In genomic region chr5:1111727-1112289, GRCh38 we compare ENCODE assay signal across 2 cellular contexts.
TF ChIP-seq lines count a peak whose summit lies in the region.

SLC12A7 (minus strand) TSS chr5:1112063; CDS start chr5:1111991, 72 bp downstream.

TF ChIP-seq in A549, 52 proteins besides CTCF, POLR2A, EP300 and RAD21 (continued from another document and continues in another):
- TF ChIP-seq JUN (IDR thresholded peaks at IDR 0.05) (peak in 1 of 2 experiments; percentile 74; a peak in 3 of 5 replicates), REST (IDR thresholded peaks at IDR 0.05) (no peak), CHD2 (IDR thresholded peaks at IDR 0.05; ENCODE audit: low read length, partially characterized antibody) (no peak), RARB (CRISPR knock-in tag; IDR thresholded peaks at IDR 0.05) (no peak), CEBPB (IDR thresholded peaks at IDR 0.05) (no peak), KDM5A (IDR thresholded peaks at IDR 0.05) (no peak), PHF8 (IDR thresholded peaks at IDR 0.05; ENCODE audit: borderline replicate concordance, low read depth) (peak; percentile 80; the same call in 1 of the 2 replicates), NPAS2 (CRISPR knock-in tag; IDR thresholded peaks at IDR 0.05; ENCODE audit: borderline replicate concordance) (peak; percentile 56; the same call in 1 of the 2 replicates), BCL3 (IDR thresholded peaks at IDR 0.05) (peak; percentile 75; the same call in 1 of the 3 replicates), JUNB (IDR thresholded peaks at IDR 0.05) (no peak), RCOR1 (IDR thresholded peaks at IDR 0.05; ENCODE audit: low read depth, low read length) (no peak), HOXB13 (CRISPR knock-in tag; IDR thresholded peaks at IDR 0.05; ENCODE audit: low read depth) (no peak), FOSL2 (IDR thresholded peaks at IDR 0.05) (no peak), FOSL2 (CRISPR knock-in tag; IDR thresholded peaks at IDR 0.05) (no peak), HOXB5 (CRISPR knock-in tag; IDR thresholded peaks at IDR 0.05) (no peak), HDAC2 (IDR thresholded peaks at IDR 0.05) (no peak), FOSB (CRISPR knock-in tag; IDR thresholded peaks at IDR 0.05) (no peak), E2F6 (IDR thresholded peaks at IDR 0.05; ENCODE audit: borderline replicate concordance, low read depth) (no peak), RFX5 (IDR thresholded peaks at IDR 0.05) (no peak), ELK1 (IDR thresholded peaks at IDR 0.05; ENCODE audit: low read depth, low read length) (no peak), MAZ (IDR thresholded peaks at IDR 0.05; ENCODE audit: borderline replicate concordance, low read depth, low read length) (no peak), MYC (IDR thresholded peaks at IDR 0.05; ENCODE audit: borderline replicate concordance, low read length) (no peak), CHD4 (IDR thresholded peaks at IDR 0.05; ENCODE audit: borderline replicate concordance) (no peak), CBX8 (IDR thresholded peaks at IDR 0.05) (no peak), HMGXB4 (CRISPR knock-in tag; IDR thresholded peaks at IDR 0.05; ENCODE audit: borderline replicate concordance) (no peak), NR3C1 (IDR thresholded peaks at IDR 0.05) (no peak), KDM1A (IDR thresholded peaks at IDR 0.05; ENCODE audit: low read depth) (no peak), GATA3 (IDR thresholded peaks at IDR 0.05; ENCODE audit: borderline replicate concordance) (no peak), CBX2 (IDR thresholded peaks at IDR 0.05; ENCODE audit: borderline replicate concordance, low read depth) (no peak), HEYL (CRISPR knock-in tag; IDR thresholded peaks at IDR 0.05) (no peak), ZFP36 (IDR thresholded peaks at IDR 0.05; ENCODE audit: borderline replicate concordance, partially characterized antibody) (no peak)

TF ChIP-seq in GM12878, 131 proteins besides CTCF, POLR2A, EP300 and RAD21 (continued from another document):
- peak; percentile 78 for TF ChIP-seq GATAD2B (conservative IDR thresholded peaks at IDR 0.05; ENCODE audit: low read depth)
- TF ChIP-seq USF2 (IDR thresholded peaks at IDR 0.05; ENCODE audit: borderline replicate concordance, low read depth, low read length): peak; percentile 61
- TF ChIP-seq YBX1 (IDR thresholded peaks at IDR 0.05): no peak
- TF ChIP-seq EED (IDR thresholded peaks at IDR 0.05; ENCODE audit: low read depth): no peak
- TF ChIP-seq SMC3 (IDR thresholded peaks at IDR 0.05; ENCODE audit: borderline replicate concordance, low read length): no peak
- TF ChIP-seq CUX1 (IDR thresholded peaks at IDR 0.05; ENCODE audit: insufficient replicate concordance, low read depth, low read length): no peak
- no peak for TF ChIP-seq ZZZ3 (IDR thresholded peaks at IDR 0.05; ENCODE audit: control insufficient read depth, insufficient read length, low read depth)
- TF ChIP-seq BACH1 (IDR thresholded peaks at IDR 0.05; ENCODE audit: borderline replicate concordance): peak; percentile 61
- peak; percentile 63; the same call in 1 of the 2 replicates for TF ChIP-seq RB1 (IDR thresholded peaks at IDR 0.05; ENCODE audit: borderline replicate concordance)
- TF ChIP-seq ATF3 (IDR thresholded peaks at IDR 0.05; ENCODE audit: borderline replicate concordance, extremely low read depth, low read depth, low read length): peak; percentile 42; the same call in 1 of the 2 replicates
- TF ChIP-seq CEBPZ (IDR thresholded peaks at IDR 0.05; ENCODE audit: low read depth, low read length): no peak
- no peak for TF ChIP-seq POLR2AphosphoS5 (IDR thresholded peaks at IDR 0.05; ENCODE audit: low read length)
- TF ChIP-seq TCF7 (IDR thresholded peaks at IDR 0.05; ENCODE audit: borderline replicate concordance): no peak
- TF ChIP-seq KAT2A (conservative IDR thresholded peaks at IDR 0.05; ENCODE audit: control insufficient read depth, low read depth, low read length): no peak
- TF ChIP-seq SRF (IDR thresholded peaks at IDR 0.05; ENCODE audit: low read depth in 2 of 2, low read length in 2 of 2): no peak
- peak; percentile 76 for TF ChIP-seq NKRF (conservative IDR thresholded peaks at IDR 0.05)
- peak; percentile 35 for TF ChIP-seq RELA (IDR thresholded peaks at IDR 0.05; ENCODE audit: borderline replicate concordance, partially characterized antibody)
- TF ChIP-seq ATF2 (IDR thresholded peaks at IDR 0.05; ENCODE audit: low read length): no peak
- TF ChIP-seq USF1 (IDR thresholded peaks at IDR 0.05; ENCODE audit: borderline replicate concordance, extremely low read length, insufficient read depth, low read depth, low read length): peak; percentile 84
- no peak for TF ChIP-seq FOXM1 (IDR thresholded peaks at IDR 0.05; ENCODE audit: low read depth, low read length)
- no peak for TF ChIP-seq YY1 (IDR thresholded peaks at IDR 0.05; ENCODE audit: low read depth, low read length)
- peak; percentile 32; the same call in 1 of the 2 replicates for TF ChIP-seq POLR2AphosphoS2 (IDR thresholded peaks at IDR 0.05; ENCODE audit: low read depth, low read length)
- TF ChIP-seq PRDM15 (CRISPR knock-in tag; IDR thresholded peaks at IDR 0.05): no peak
- no peak for TF ChIP-seq STAT3 (IDR thresholded peaks at IDR 0.05; ENCODE audit: low read depth, low read length)
- peak; percentile 64 for TF ChIP-seq NR2F1 (conservative IDR thresholded peaks at IDR 0.05)
- peak; percentile 55; the same call in 1 of the 2 replicates for TF ChIP-seq SMARCA5 (IDR thresholded peaks at IDR 0.05)
